Comparison of ENCODE assay signal across 9 cellular contexts in genomic region chr5:107668933-107669542, GRCh38. TPM values are rescaled to one million over a fixed set of nuclear protein-coding genes. Genes with fewer than 3 reads are reported as not detected.
A peak's percentile ranks its signal among the peaks of the same experiment; 100 is the strongest.
DNase-seq lines count a peak whose midpoint lies in the region; ATAC-seq and TF ChIP-seq lines count a peak whose summit lies in the region.
"Had no signal": no experiment of that assay in that cellular context is flagged by ENCODE, and none has a peak within 500 bp of the region (broad histone marks: within the 10 kb centered on the region; RNA-seq: fewer than 3 reads in every experiment).

No MANE protein-coding gene starts in this region.

- DNase-seq in COLO668 (lab: John Stamatoyannopoulos, UW; ENCODE audit: unreplicated experiment) (peak; percentile 31), PC-9 (peak in 1 of 2 experiments; percentile 10), fibroblast of the aortic adventitia (ENCODE audit: low read depth) (peak; percentile 20), ovary (peak in 1 of 5 donors; percentile 16), mucosa of gallbladder (ENCODE audit: low spot score) (no peak), NCI-H2081 (lab: John Stamatoyannopoulos, UW) (no peak)

- H3K9me2 ChIP-seq in PC-9 (ENCODE audit: insufficient read depth) = no peaks in the 10 kb centered on the region; the same call in 1 of the 2 replicates

- peak overlapping the region; percentile 98 for H3K4me2 ChIP-seq in PC-9

- H2AFZ ChIP-seq in PC-9 = no peak overlapping the region

- H3K4me3 ChIP-seq in PC-9 (peak overlapping the region; percentile 66), fibroblast of the aortic adventitia (ENCODE audit: low read depth, low read length) (peak overlapping the region; percentile 71), ovary (peak overlapping the region; percentile 46)

- intact Hi-C loops in PC-9 (cut with micrococcal nuclease; ENCODE audit: unreplicated experiment) (no loop called here), ovary (cut with DNase I) (no loop called here)

- 34 to 55% (median 48%) methylated on average over 26 of the region's 26 CpGs for WGBS in ovary, 3 donors

- H3K27me3 ChIP-seq in PC-9 (ENCODE audit: insufficient read depth, low read depth) (no peaks in the 10 kb centered on the region), ovary (no peaks in the 10 kb centered on the region)

- peaks cover 8% of the 10 kb centered on the region; the same call in 1 of the 2 replicates for H3F3A ChIP-seq in PC-9 (ENCODE audit: insufficient read depth, low read depth)

- ATAC-seq in HG03521 (IDR thresholded peaks at IDR 0.05; ENCODE audit: unreplicated experiment) (no peak), HG02970 (IDR thresholded peaks at IDR 0.05; ENCODE audit: low FRiP score, unreplicated experiment) (no peak)
- ATAC-seq: stimulated activated memory B cell treated with anti-CD40 and anti-IgM and Interleukin-4, amounts not matched to agents 10 μg/mL and 1 μg/mL and 100 μg/mL, for 72 hours had no signal

- no peak for TF ChIP-seq POLR2A in ovary (IDR thresholded peaks at IDR 0.05)

- POLR2A ChIA-PET in PC-9 (lab: Charles Lee; ENCODE audit: unreplicated experiment) = interaction anchor here (0.6 to 0.7 kb wide), 4 partner anchors 97 to 243 kb away, joined by 3 to 35 read pairs (median 5); no protein-coding TSS in a partner anchor

- peaks cover 37% of the 10 kb centered on the region for H4K20me1 ChIP-seq in PC-9 (ENCODE audit: insufficient read depth)

- H3K9me3 ChIP-seq in PC-9 (ENCODE audit: insufficient read depth, low read depth) (no peaks in the 10 kb centered on the region), ovary (no peaks in the 10 kb centered on the region)

- CTCF ChIA-PET in PC-9 (lab: Charles Lee) = no interaction called here

- TF ChIP-seq EP300 in ovary (IDR thresholded peaks at IDR 0.05) = no peak

- H3K4me1 ChIP-seq in PC-9 (replicated peaks; ENCODE audit: insufficient read depth) = peaks cover 44% of the 10 kb centered on the region
- H3K4me1 ChIP-seq in ovary (ENCODE audit: insufficient read depth) = no peaks in the 10 kb centered on the region

- peak overlapping the region; percentile 96 for H3K27ac ChIP-seq in PC-9
- H3K27ac ChIP-seq in ovary = no peak overlapping the region

- BruUV-seq in PC-9 (replicated peaks; lab: Mats Ljungman, UMichigan) = no TSS peak

- H3K79me2 ChIP-seq in PC-9 (ENCODE audit: low read depth) = peaks cover 79% of the 10 kb centered on the region

- H3K36me3 ChIP-seq in PC-9 (ENCODE audit: low read depth) = peaks cover 16% of the 10 kb centered on the region
- H3K36me3 ChIP-seq in ovary = no peaks in the 10 kb centered on the region

- no peak for TF ChIP-seq CTCF in PC-9 (conservative IDR thresholded peaks at IDR 0.05)
- no peak for TF ChIP-seq CTCF in fibroblast of the aortic adventitia (IDR thresholded peaks at IDR 0.05; ENCODE audit: insufficient read depth, low read length)
- no peak for TF ChIP-seq CTCF in ovary (IDR thresholded peaks at IDR 0.05)

RNA-seq across cellular contexts. Expression of gene EFNA5, which starts 1.7 kb away (rescaled TPM):
- total RNA-seq in PC-9 (2021) (38.0 and 42.7 TPM in 2 replicates), fibroblast of the aortic adventitia (ENCODE audit: low replicate concordance) (2.1 and 33.1 TPM in 2 replicates), ovary (10 to 100 TPM in 4 of 7 donors, 1 to 10 TPM in 3; 1.5 to 20.6 (median 11.5) TPM), mucosa of gallbladder (27.9 TPM)
- 1 to 10 TPM; 2.1 to 4.1 TPM for polyA plus RNA-seq in ovary

Comparison
In these comparisons a context has a peak if more than half of its experiments do, and no peak if none do; other contexts are left out.
1. DNase-seq: peak in COLO668 (single experiment) and fibroblast of the aortic adventitia (single experiment); none in mucosa of gallbladder (single experiment) and NCI-H2081 (0 of 2).
2. Peak in every context shown above with its lines, with median percentiles within 50 percentile points of each other: H3K4me3 ChIP-seq.